ENCODE assay signal across 9 cellular contexts in genomic region chr18:74963820-74964446, GRCh38.
A peak's percentile ranks its signal among the peaks of the same experiment; 100 is the strongest.
DNase-seq lines count a peak whose midpoint lies in the region; ATAC-seq and TF ChIP-seq lines count a peak whose summit lies in the region.
"Had no signal": no experiment of that assay in that cellular context is flagged by ENCODE, and none has a peak within 500 bp of the region (broad histone marks: within the 10 kb centered on the region; RNA-seq: fewer than 3 reads in every experiment).

No MANE protein-coding gene starts in this region.

- H3K4me3 ChIP-seq in GM06990 (replicated peaks; ENCODE audit: low read depth, low read length) = no peak overlapping the region
- H3K4me3 ChIP-seq: skin epidermis had no signal

- H3K27me3 Mint-ChIP-seq in glutamatergic neuron (ENCODE audit: unreplicated experiment) = no peaks in the 10 kb centered on the region
- no peaks in the 10 kb centered on the region for H3K27me3 Mint-ChIP-seq in stimulated activated naive B cell treated with anti-CD40 and anti-IgM and Interleukin-4, amounts not matched to agents 10 μg/mL and 1 μg/mL and 100 μg/mL, for 72 hours

- DNase-seq in GM06990 (ENCODE audit: extremely low read depth, insufficient read length) (no peak), Kasumi-1 (lab: John Stamatoyannopoulos, UW) (peak; percentile 38 to 49), RPMI8226 (peak; percentile 41), glutamatergic neuron (peak; percentile 26)
- no peak for DNase-seq in stimulated activated naive B cell treated with anti-CD40 and anti-IgM and Interleukin-4, amounts not matched to agents 10 μg/mL and 1 μg/mL and 100 μg/mL, for 72 hours
- no peak for DNase-seq in activated CD4-positive, CD25-positive, alpha-beta regulatory T cell treated with anti-CD3 and anti-CD28 coated beads, Interleukin-2, amount 50 U/mL, for 72 hours
- no peak for DNase-seq in stimulated activated CD4-positive, alpha-beta T cell treated with anti-CD3 and anti-CD28 coated beads, Interleukin-1b, Interleukin-23, amount 100 ng/mL, for 48 hours

- peaks cover 2% of the 10 kb centered on the region for H3K9me3 Mint-ChIP-seq in glutamatergic neuron (ENCODE audit: unreplicated experiment)
- H3K9me3 Mint-ChIP-seq in stimulated activated naive B cell treated with anti-CD40 and anti-IgM and Interleukin-4, amounts not matched to agents 10 μg/mL and 1 μg/mL and 100 μg/mL, for 72 hours = peaks cover 5 to 15% of the 10 kb centered on the region in 2 donors

- no peaks in the 10 kb centered on the region for H3K27me3 ChIP-seq in GM06990 (replicated peaks; ENCODE audit: control insufficient read depth, insufficient read depth, low read length)

- H3K36me3 Mint-ChIP-seq in glutamatergic neuron (ENCODE audit: unreplicated experiment) = peaks cover 11% of the 10 kb centered on the region
- H3K36me3 Mint-ChIP-seq in stimulated activated naive B cell treated with anti-CD40 and anti-IgM and Interleukin-4, amounts not matched to agents 10 μg/mL and 1 μg/mL and 100 μg/mL, for 72 hours = peaks cover 26 to 43% of the 10 kb centered on the region in 2 donors

- H3K36me3 ChIP-seq in GM06990 (ENCODE audit: control insufficient read depth, insufficient read depth, low read length) = no peaks in the 10 kb centered on the region

- TF ChIP-seq CTCF in GM06990 (IDR thresholded peaks at IDR 0.05; ENCODE audit: insufficient read depth, low read length, poor library complexity, severe bottlenecking) (peak; percentile 52), glutamatergic neuron (IDR thresholded peaks at IDR 0.05; ENCODE audit: partially characterized antibody, unreplicated experiment) (no peak)

- H3K27ac Mint-ChIP-seq in glutamatergic neuron (ENCODE audit: unreplicated experiment) = no peak overlapping the region
- no peak overlapping the region for H3K27ac Mint-ChIP-seq in stimulated activated naive B cell treated with anti-CD40 and anti-IgM and Interleukin-4, amounts not matched to agents 10 μg/mL and 1 μg/mL and 100 μg/mL, for 72 hours

- H3K4me3 Mint-ChIP-seq in glutamatergic neuron (ENCODE audit: unreplicated experiment) = no peak overlapping the region
- no peak overlapping the region for H3K4me3 Mint-ChIP-seq in stimulated activated naive B cell treated with anti-CD40 and anti-IgM and Interleukin-4, amounts not matched to agents 10 μg/mL and 1 μg/mL and 100 μg/mL, for 72 hours

- ATAC-seq in GM21717 (IDR thresholded peaks at IDR 0.05; ENCODE audit: unreplicated experiment) = peak; percentile 68
- peak; percentile 59 to 64 for ATAC-seq in stimulated activated naive B cell treated with anti-CD40 and anti-IgM and Interleukin-4, amounts not matched to agents 10 μg/mL and 1 μg/mL and 100 μg/mL, for 72 hours (replicated peaks)

- no peaks in the 10 kb centered on the region for H3K4me1 Mint-ChIP-seq in glutamatergic neuron (ENCODE audit: low read depth, unreplicated experiment)
- H3K4me1 Mint-ChIP-seq in stimulated activated naive B cell treated with anti-CD40 and anti-IgM and Interleukin-4, amounts not matched to agents 10 μg/mL and 1 μg/mL and 100 μg/mL, for 72 hours = peaks cover 0 to 2% of the 10 kb centered on the region in 2 donors

Comparison
In these comparisons a context has a peak if more than half of its experiments do, and no peak if none do; other contexts are left out.
1. DNase-seq: peak in Kasumi-1 (2 of 2), RPMI8226 (single experiment) and glutamatergic neuron (single experiment); none in GM06990 (single experiment), stimulated activated naive B cell treated with anti-CD40 and anti-IgM and Interleukin-4, amounts not matched to agents 10 μg/mL and 1 μg/mL and 100 μg/mL, for 72 hours (single experiment), activated CD4-positive, CD25-positive, alpha-beta regulatory T cell treated with anti-CD3 and anti-CD28 coated beads, Interleukin-2, amount 50 U/mL, for 72 hours (single experiment) and stimulated activated CD4-positive, alpha-beta T cell treated with anti-CD3 and anti-CD28 coated beads, Interleukin-1b, Interleukin-23, amount 100 ng/mL, for 48 hours (single experiment).